Comparison of ENCODE assay signal across 1 cellular context in the genomic region with DNA sequence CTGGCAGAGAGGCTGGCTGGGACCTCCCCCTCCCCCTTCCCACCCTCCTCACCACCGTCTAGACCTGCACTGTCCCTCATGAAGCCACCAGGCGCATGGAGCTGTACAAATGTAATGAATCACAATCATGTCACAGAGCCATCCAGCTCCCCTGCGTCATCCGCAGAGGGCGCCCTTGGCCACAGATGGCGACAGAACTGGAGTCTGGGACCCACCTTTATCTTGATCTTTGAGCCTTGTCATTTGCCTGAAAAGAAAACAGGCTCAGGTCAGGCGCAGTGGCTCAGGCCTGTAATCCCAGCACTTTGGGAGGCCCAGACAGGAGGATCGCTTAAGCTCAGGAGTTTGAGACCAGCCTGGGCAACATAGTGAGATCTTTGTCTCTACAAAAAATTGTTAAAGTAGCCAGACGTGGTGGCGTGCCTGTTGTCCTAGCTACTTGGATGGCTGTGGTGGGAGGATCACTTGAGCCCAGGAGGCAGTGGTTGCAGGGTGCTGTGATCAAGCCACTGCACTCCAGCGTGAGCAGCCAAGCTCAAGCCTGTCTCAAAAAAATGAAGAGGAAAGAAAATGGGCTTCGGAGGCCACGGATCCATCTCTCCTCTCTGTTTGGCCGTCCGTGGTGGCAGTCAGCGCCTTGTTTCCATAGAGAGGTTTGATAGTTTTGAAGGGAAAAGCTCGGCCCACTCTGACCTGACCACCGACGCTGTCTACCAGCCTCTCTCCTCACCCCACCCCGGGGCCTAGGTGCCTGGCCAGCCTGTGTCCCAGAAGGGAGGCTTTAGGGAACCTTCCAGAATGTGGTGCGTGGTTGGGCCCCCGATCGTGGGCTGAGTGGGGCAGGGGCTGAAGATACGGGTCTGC.
A peak's percentile ranks its signal among the peaks of the same experiment; 100 is the strongest.
TF ChIP-seq lines count a peak whose summit lies in the region.

No MANE protein-coding gene starts in this region.

TF ChIP-seq in HEK293, 187 proteins besides CTCF, POLR2A, EP300 and RAD21 (continued from another document and continues in another):
- TF ChIP-seq ZBTB49 (tag by site-specific recombination; IDR thresholded peaks at IDR 0.05; ENCODE audit: low read depth) = no peak
- no peak for TF ChIP-seq MYNN (tag by site-specific recombination; IDR thresholded peaks at IDR 0.05; ENCODE audit: borderline replicate concordance)
- TF ChIP-seq, protein P1, sequence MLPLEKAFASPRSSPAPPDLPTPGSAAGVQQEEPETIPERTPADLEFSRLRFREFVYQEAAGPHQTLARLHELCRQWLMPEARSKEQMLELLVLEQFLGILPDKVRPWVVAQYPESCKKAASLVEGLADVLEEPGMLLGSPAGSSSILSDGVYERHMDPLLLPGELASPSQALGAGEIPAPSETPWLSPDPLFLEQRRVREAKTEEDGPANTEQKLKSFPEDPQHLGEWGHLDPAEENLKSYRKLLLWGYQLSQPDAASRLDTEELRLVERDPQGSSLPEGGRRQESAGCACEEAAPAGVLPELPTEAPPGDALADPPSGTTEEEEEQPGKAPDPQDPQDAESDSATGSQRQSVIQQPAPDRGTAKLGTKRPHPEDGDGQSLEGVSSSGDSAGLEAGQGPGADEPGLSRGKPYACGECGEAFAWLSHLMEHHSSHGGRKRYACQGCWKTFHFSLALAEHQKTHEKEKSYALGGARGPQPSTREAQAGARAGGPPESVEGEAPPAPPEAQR (tag by site-specific recombination; IDR thresholded peaks at IDR 0.05) = no peak
- TF ChIP-seq ZNF791 (tag by site-specific recombination; IDR thresholded peaks at IDR 0.05) = no peak
- TF ChIP-seq ZNF362 (tag by site-specific recombination; IDR thresholded peaks at IDR 0.05) = no peak
- TF ChIP-seq SP7 (tag by site-specific recombination; IDR thresholded peaks at IDR 0.05) = peak; percentile 82
- TF ChIP-seq WT1 (tag by site-specific recombination; IDR thresholded peaks at IDR 0.05) = peak; percentile 55; the same call in 1 of the 2 replicates
- no peak for TF ChIP-seq ZNF596 (tag by site-specific recombination; IDR thresholded peaks at IDR 0.05)
- TF ChIP-seq, protein P2, sequence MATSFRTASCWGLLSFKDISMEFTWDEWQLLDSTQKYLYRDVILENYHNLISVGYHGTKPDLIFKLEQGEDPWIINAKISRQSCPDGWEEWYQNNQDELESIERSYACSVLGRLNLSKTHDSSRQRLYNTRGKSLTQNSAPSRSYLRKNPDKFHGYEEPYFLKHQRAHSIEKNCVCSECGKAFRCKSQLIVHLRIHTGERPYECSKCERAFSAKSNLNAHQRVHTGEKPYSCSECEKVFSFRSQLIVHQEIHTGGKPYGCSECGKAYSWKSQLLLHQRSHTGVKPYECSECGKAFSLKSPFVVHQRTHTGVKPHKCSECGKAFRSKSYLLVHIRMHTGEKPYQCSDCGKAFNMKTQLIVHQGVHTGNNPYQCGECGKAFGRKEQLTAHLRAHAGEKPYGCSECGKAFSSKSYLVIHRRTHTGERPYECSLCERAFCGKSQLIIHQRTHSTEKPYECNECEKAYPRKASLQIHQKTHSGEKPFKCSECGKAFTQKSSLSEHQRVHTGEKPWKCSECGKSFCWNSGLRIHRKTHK (tag by site-specific recombination; IDR thresholded peaks at IDR 0.05) = no peak
- TF ChIP-seq, protein P3, sequence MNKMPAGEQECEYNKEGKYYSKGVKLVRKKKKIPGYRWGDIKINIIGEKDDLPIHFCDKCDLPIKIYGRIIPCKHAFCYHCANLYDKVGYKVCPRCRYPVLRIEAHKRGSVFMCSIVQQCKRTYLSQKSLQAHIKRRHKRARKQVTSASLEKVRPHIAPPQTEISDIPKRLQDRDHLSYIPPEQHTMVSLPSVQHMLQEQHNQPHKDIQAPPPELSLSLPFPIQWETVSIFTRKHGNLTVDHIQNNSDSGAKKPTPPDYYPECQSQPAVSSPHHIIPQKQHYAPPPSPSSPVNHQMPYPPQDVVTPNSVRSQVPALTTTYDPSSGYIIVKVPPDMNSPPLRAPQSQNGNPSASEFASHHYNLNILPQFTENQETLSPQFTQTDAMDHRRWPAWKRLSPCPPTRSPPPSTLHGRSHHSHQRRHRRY (tag by site-specific recombination; IDR thresholded peaks at IDR 0.05) = no peak
- TF ChIP-seq ZNF121 (tag by site-specific recombination; IDR thresholded peaks at IDR 0.05) = peak; percentile 99
- peak; percentile 77 for TF ChIP-seq ZNF561 (tag by site-specific recombination; IDR thresholded peaks at IDR 0.05; ENCODE audit: borderline replicate concordance)
- TF ChIP-seq ZSCAN4 (tag by site-specific recombination; IDR thresholded peaks at IDR 0.05) = no peak
- no peak for TF ChIP-seq ZNF549 (tag by site-specific recombination; IDR thresholded peaks at IDR 0.05)
- TF ChIP-seq, protein P4, sequence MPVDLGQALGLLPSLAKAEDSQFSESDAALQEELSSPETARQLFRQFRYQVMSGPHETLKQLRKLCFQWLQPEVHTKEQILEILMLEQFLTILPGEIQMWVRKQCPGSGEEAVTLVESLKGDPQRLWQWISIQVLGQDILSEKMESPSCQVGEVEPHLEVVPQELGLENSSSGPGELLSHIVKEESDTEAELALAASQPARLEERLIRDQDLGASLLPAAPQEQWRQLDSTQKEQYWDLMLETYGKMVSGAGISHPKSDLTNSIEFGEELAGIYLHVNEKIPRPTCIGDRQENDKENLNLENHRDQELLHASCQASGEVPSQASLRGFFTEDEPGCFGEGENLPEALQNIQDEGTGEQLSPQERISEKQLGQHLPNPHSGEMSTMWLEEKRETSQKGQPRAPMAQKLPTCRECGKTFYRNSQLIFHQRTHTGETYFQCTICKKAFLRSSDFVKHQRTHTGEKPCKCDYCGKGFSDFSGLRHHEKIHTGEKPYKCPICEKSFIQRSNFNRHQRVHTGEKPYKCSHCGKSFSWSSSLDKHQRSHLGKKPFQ (tag by site-specific recombination; IDR thresholded peaks at IDR 0.05) = no peak
- peak; percentile 99 for TF ChIP-seq ZNF692 (tag by site-specific recombination; IDR thresholded peaks at IDR 0.05)
- TF ChIP-seq ZSCAN5A (tag by site-specific recombination; IDR thresholded peaks at IDR 0.05) = no peak
- no peak for TF ChIP-seq TCF7L2 (IDR thresholded peaks at IDR 0.05; ENCODE audit: borderline replicate concordance, low read depth, low read length)
- TF ChIP-seq ZNF10 (tag by site-specific recombination; IDR thresholded peaks at IDR 0.05) = no peak
- TF ChIP-seq SCRT1 (tag by site-specific recombination; IDR thresholded peaks at IDR 0.05; ENCODE audit: borderline replicate concordance) = no peak
- no peak; the same call in 1 of the 2 replicates for TF ChIP-seq ZNF660 (tag by site-specific recombination; IDR thresholded peaks at IDR 0.05)
- TF ChIP-seq ZNF114 (tag by site-specific recombination; IDR thresholded peaks at IDR 0.05) = no peak
- TF ChIP-seq MEIS1 (CRISPR knock-in tag; IDR thresholded peaks at IDR 0.05; ENCODE audit: borderline replicate concordance) = peak; percentile 30; the same call in 1 of the 2 replicates
- TF ChIP-seq ZXDB (tag by site-specific recombination; IDR thresholded peaks at IDR 0.05) = 0 out of 2 replicates have a peak, but pooled peaks have one; percentile 50
- TF ChIP-seq ZFP69B (tag by site-specific recombination; IDR thresholded peaks at IDR 0.05) = peak; percentile 100
- TF ChIP-seq PATZ1 (tag by site-specific recombination; IDR thresholded peaks at IDR 0.05) = peak; percentile 59
- peak; percentile 87 for TF ChIP-seq ZBTB8A (tag by site-specific recombination; IDR thresholded peaks at IDR 0.05)
- no peak for TF ChIP-seq ZNF670 (tag by site-specific recombination; IDR thresholded peaks at IDR 0.05; ENCODE audit: low read depth)
- peak; percentile 68; the same call in 1 of the 2 replicates for TF ChIP-seq KLF1 (tag by site-specific recombination; IDR thresholded peaks at IDR 0.05)
- TF ChIP-seq ZNF366 (tag by site-specific recombination; conservative IDR thresholded peaks at IDR 0.05) = peak; percentile 41; the same call in 1 of the 2 replicates
- peak; percentile 72 for TF ChIP-seq ZNF2 (tag by site-specific recombination; IDR thresholded peaks at IDR 0.05)
- peak; percentile 70; the same call in 1 of the 2 replicates for TF ChIP-seq BCL11B (tag by site-specific recombination; IDR thresholded peaks at IDR 0.05; ENCODE audit: low read depth)
- TF ChIP-seq ZNF530 (tag by site-specific recombination; IDR thresholded peaks at IDR 0.05; ENCODE audit: low read depth) = no peak
- TF ChIP-seq ZBTB20 (tag by site-specific recombination; IDR thresholded peaks at IDR 0.05) = no peak
- no peak for TF ChIP-seq YY2 (tag by site-specific recombination; IDR thresholded peaks at IDR 0.05)
- peak; percentile 69 for TF ChIP-seq ZNF600 (tag by site-specific recombination; IDR thresholded peaks at IDR 0.05)
- TF ChIP-seq ZNF449 (tag by site-specific recombination; IDR thresholded peaks at IDR 0.05) = peak; percentile 17; the same call in 1 of the 2 replicates
- TF ChIP-seq SP3 (tag by site-specific recombination; IDR thresholded peaks at IDR 0.05) = peak; percentile 58
